In genomic region chr19:47125669-47125938, GRCh38 we compare ENCODE assay signal across 8 cellular contexts.
"Had no signal": no experiment of that assay in that cellular context is flagged by ENCODE, and none has a peak within 500 bp of the region (broad histone marks: within the 10 kb centered on the region; RNA-seq: fewer than 3 reads in every experiment).

No MANE protein-coding gene starts in this region.

- DNase-seq: colonic mucosa; left colon; natural killer cell; stimulated activated CD4-positive, alpha-beta T cell treated with anti-CD3 and anti-CD28 coated beads, Interleukin-12 subunit alpha, Interleukin-12 subunit beta, amount 100 ng/mL, for 4 hours; thyroid gland; uterus had no signal

- H3K4me3 ChIP-seq: colonic mucosa, hepatocyte, suprapubic skin, thyroid gland, uterus had no signal

- H3K27ac ChIP-seq: colonic mucosa, suprapubic skin, thyroid gland, uterus had no signal

- H3K4me1 ChIP-seq: colonic mucosa, uterus had no signal

- H3K27me3 ChIP-seq: colonic mucosa, hepatocyte, suprapubic skin, thyroid gland, uterus had no signal

- H3K9me3 ChIP-seq: colonic mucosa, suprapubic skin, thyroid gland, uterus had no signal

- H3K36me3 ChIP-seq: colonic mucosa, suprapubic skin, thyroid gland, uterus had no signal
